In the genomic region with DNA sequence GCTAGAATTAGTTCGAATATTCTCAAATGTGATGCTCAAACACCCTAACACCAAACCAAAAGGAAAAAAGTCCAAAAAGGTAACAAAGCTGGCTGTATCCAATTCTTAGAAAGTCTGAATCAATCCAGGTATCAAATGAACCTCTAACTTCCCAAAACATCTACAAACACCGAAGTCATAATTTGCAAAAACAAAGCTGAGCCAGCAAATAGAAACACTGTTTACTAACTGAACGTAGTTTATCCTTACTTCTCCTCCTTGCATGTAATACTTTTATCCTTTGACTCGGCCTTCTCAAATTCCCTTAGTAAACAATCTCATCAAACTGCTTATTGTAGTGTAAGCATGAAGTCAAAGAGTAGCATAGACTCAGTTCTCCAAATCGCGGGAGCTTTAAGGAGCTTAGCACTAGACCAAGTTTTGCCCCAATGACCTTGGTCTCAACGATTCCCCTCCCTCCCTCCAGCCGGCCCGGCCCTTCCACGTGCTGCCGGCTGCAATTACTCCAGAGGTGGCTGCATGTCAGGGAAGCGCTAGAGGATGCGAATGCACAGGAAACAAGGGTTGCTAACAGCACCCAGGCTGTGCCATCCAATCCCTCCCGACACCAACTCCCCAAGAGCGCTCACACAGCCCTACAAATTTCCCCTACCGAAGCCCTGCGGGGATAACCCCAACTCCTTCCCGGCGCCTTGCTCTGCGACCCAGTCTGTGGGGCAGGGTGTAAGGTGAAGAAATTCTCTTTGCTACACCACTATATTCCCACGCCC, we compare ENCODE assay signal across 1 cellular context.
TF ChIP-seq lines count a peak whose summit lies in the region.

No MANE protein-coding gene starts in this region.

TF ChIP-seq in K562, 482 proteins besides CTCF, POLR2A, EP300 and RAD21 (continued from another document):
- TF ChIP-seq RCOR1 (IDR thresholded peaks at IDR 0.05; ENCODE audit: borderline replicate concordance in 1 of 2, low read depth in 2 of 2, low read length in 2 of 2) (no peak), CREB1 (IDR thresholded peaks at IDR 0.05) (no peak), CREB1 (CRISPR knock-in tag; IDR thresholded peaks at IDR 0.05) (no peak), ATF7 (IDR thresholded peaks at IDR 0.05) (no peak), ZNF561 (CRISPR knock-in tag; conservative IDR thresholded peaks at IDR 0.05) (no peak), TEAD1 (CRISPR knock-in tag; IDR thresholded peaks at IDR 0.05) (no peak), NCOA1 (IDR thresholded peaks at IDR 0.05; ENCODE audit: low read depth) (no peak), ZNF175 (CRISPR knock-in tag; IDR thresholded peaks at IDR 0.05; ENCODE audit: low read depth) (no peak), BRD4 (IDR thresholded peaks at IDR 0.05) (0 out of 2 replicates have a peak, but pooled peaks have one; percentile 40), MEF2A (IDR thresholded peaks at IDR 0.05; ENCODE audit: control insufficient read depth, low read depth, low read length) (no peak), ILK (tag; IDR thresholded peaks at IDR 0.05; ENCODE audit: borderline replicate concordance, low read depth) (no peak), ZNF444 (CRISPR knock-in tag; IDR thresholded peaks at IDR 0.05) (no peak), ZKSCAN1 (IDR thresholded peaks at IDR 0.05; ENCODE audit: low read depth, low read length) (no peak), ZNF143 (CRISPR knock-in tag; IDR thresholded peaks at IDR 0.05) (no peak), TSC22D4 (tag; IDR thresholded peaks at IDR 0.05) (no peak), MAFF (IDR thresholded peaks at IDR 0.05; ENCODE audit: low read length) (0 out of 2 replicates have a peak, but pooled peaks have one; percentile 5), MAFG (tag; conservative IDR thresholded peaks at IDR 0.05) (0 out of 2 replicates have a peak, but pooled peaks have one; percentile 22), ZNF699 (CRISPR knock-in tag; IDR thresholded peaks at IDR 0.05; ENCODE audit: insufficient replicate concordance) (no peak), BACH1 (tag; IDR thresholded peaks at IDR 0.05) (no peak), POU5F1 (IDR thresholded peaks at IDR 0.05; ENCODE audit: borderline replicate concordance, low read depth, low read length, partially characterized antibody) (no peak), MYC (IDR thresholded peaks at IDR 0.05; ENCODE audit: low read depth, low read length) (peak; percentile 87), MYC (CRISPR knock-in tag; IDR thresholded peaks at IDR 0.05; ENCODE audit: borderline replicate concordance, low read depth) (0 out of 2 replicates have a peak, but pooled peaks have one; percentile 22), PML (IDR thresholded peaks at IDR 0.05; ENCODE audit: low read length) (0 out of 2 replicates have a peak, but pooled peaks have one; percentile 13), ETS2 (tag; IDR thresholded peaks at IDR 0.05; ENCODE audit: borderline replicate concordance, poor library complexity, severe bottlenecking) (no peak), POLR2AphosphoS5 (IDR thresholded peaks at IDR 0.05; ENCODE audit: control insufficient read depth, insufficient read depth, low read depth, low read length) (peak; percentile 40; the same call in 1 of the 2 replicates), ZNF174 (CRISPR knock-in tag; IDR thresholded peaks at IDR 0.05) (no peak), NR2F6 (CRISPR knock-in tag; IDR thresholded peaks at IDR 0.05) (no peak), NFATC3 (IDR thresholded peaks at IDR 0.05) (no peak), CBX1 (IDR thresholded peaks at IDR 0.05; ENCODE audit: low read depth) (no peak), CEBPG (CRISPR knock-in tag; IDR thresholded peaks at IDR 0.05) (no peak), CEBPG (tag; conservative IDR thresholded peaks at IDR 0.05 in 1 of 2, IDR thresholded peaks at IDR 0.05 in 1 of 2) (no peak), ZC3H11A (IDR thresholded peaks at IDR 0.05; ENCODE audit: low read depth, low read length) (no peak), ZNF12 (CRISPR knock-in tag; IDR thresholded peaks at IDR 0.05) (no peak), YY1 (IDR thresholded peaks at IDR 0.05; ENCODE audit: borderline replicate concordance in 1 of 3, control insufficient read depth in 1 of 3, extremely low read depth in 1 of 3, insufficient read depth in 3 of 3, insufficient read length in 1 of 3, insufficient replicate concordance in 2 of 3, low read depth in 1 of 3, low read length in 2 of 3) (peak in 1 of 3 experiments; percentile 25), LARP7 (IDR thresholded peaks at IDR 0.05) (no peak), RBM15 (IDR thresholded peaks at IDR 0.05; ENCODE audit: insufficient read depth, low read length) (no peak)
- TF ChIP-seq, protein P1, sequence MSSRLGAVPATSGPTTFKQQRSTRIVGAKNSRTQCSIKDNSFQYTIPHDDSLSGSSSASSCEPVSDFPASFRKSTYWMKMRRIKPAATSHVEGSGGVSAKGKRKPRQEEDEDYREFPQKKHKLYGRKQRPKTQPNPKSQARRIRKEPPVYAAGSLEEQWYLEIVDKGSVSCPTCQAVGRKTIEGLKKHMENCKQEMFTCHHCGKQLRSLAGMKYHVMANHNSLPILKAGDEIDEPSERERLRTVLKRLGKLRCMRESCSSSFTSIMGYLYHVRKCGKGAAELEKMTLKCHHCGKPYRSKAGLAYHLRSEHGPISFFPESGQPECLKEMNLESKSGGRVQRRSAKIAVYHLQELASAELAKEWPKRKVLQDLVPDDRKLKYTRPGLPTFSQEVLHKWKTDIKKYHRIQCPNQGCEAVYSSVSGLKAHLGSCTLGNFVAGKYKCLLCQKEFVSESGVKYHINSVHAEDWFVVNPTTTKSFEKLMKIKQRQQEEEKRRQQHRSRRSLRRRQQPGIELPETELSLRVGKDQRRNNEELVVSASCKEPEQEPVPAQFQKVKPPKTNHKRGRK (tag; IDR thresholded peaks at IDR 0.05) = no peak
- TF ChIP-seq, protein P2, sequence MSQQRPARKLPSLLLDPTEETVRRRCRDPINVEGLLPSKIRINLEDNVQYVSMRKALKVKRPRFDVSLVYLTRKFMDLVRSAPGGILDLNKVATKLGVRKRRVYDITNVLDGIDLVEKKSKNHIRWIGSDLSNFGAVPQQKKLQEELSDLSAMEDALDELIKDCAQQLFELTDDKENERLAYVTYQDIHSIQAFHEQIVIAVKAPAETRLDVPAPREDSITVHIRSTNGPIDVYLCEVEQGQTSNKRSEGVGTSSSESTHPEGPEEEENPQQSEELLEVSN (IDR thresholded peaks at IDR 0.05; ENCODE audit: borderline replicate concordance in 1 of 2, extremely low read depth in 1 of 2, insufficient read depth in 1 of 2, insufficient read length in 1 of 2, low read depth in 1 of 2, low read length in 1 of 2, poor library complexity in 1 of 2, severe bottlenecking in 1 of 2) = peak; percentile 31 to 57
- TF ChIP-seq, protein P3, sequence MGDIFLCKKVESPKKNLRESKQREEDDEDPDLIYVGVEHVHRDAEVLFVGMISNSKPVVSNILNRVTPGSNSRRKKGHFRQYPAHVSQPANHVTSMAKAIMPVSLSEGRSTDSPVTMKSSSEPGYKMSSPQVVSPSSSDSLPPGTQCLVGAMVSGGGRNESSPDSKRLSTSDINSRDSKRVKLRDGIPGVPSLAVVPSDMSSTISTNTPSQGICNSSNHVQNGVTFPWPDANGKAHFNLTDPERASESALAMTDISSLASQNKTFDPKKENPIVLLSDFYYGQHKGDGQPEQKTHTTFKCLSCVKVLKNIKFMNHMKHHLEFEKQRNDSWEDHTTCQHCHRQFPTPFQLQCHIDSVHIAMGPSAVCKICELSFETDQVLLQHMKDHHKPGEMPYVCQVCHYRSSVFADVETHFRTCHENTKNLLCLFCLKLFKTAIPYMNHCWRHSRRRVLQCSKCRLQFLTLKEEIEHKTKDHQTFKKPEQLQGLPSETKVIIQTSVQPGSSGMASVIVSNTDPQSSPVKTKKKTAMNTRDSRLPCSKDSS (IDR thresholded peaks at IDR 0.05; ENCODE audit: low read depth, partially characterized antibody) = no peak
- TF ChIP-seq, protein P4, sequence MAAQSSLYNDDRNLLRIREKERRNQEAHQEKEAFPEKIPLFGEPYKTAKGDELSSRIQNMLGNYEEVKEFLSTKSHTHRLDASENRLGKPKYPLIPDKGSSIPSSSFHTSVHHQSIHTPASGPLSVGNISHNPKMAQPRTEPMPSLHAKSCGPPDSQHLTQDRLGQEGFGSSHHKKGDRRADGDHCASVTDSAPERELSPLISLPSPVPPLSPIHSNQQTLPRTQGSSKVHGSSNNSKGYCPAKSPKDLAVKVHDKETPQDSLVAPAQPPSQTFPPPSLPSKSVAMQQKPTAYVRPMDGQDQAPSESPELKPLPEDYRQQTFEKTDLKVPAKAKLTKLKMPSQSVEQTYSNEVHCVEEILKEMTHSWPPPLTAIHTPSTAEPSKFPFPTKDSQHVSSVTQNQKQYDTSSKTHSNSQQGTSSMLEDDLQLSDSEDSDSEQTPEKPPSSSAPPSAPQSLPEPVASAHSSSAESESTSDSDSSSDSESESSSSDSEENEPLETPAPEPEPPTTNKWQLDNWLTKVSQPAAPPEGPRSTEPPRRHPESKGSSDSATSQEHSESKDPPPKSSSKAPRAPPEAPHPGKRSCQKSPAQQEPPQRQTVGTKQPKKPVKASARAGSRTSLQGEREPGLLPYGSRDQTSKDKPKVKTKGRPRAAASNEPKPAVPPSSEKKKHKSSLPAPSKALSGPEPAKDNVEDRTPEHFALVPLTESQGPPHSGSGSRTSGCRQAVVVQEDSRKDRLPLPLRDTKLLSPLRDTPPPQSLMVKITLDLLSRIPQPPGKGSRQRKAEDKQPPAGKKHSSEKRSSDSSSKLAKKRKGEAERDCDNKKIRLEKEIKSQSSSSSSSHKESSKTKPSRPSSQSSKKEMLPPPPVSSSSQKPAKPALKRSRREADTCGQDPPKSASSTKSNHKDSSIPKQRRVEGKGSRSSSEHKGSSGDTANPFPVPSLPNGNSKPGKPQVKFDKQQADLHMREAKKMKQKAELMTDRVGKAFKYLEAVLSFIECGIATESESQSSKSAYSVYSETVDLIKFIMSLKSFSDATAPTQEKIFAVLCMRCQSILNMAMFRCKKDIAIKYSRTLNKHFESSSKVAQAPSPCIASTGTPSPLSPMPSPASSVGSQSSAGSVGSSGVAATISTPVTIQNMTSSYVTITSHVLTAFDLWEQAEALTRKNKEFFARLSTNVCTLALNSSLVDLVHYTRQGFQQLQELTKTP (IDR thresholded peaks at IDR 0.05; ENCODE audit: low read depth in 1 of 2, partially characterized antibody in 2 of 2) = no peak
- TF ChIP-seq, protein P5, sequence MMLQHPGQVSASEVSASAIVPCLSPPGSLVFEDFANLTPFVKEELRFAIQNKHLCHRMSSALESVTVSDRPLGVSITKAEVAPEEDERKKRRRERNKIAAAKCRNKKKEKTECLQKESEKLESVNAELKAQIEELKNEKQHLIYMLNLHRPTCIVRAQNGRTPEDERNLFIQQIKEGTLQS (IDR thresholded peaks at IDR 0.05) = no peak
- TF ChIP-seq, protein P5 (CRISPR knock-in tag; conservative IDR thresholded peaks at IDR 0.05) = no peak
- TF ChIP-seq, protein P6, sequence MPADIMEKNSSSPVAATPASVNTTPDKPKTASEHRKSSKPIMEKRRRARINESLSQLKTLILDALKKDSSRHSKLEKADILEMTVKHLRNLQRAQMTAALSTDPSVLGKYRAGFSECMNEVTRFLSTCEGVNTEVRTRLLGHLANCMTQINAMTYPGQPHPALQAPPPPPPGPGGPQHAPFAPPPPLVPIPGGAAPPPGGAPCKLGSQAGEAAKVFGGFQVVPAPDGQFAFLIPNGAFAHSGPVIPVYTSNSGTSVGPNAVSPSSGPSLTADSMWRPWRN (IDR thresholded peaks at IDR 0.05; ENCODE audit: low read depth) = no peak
- TF ChIP-seq, protein P7, sequence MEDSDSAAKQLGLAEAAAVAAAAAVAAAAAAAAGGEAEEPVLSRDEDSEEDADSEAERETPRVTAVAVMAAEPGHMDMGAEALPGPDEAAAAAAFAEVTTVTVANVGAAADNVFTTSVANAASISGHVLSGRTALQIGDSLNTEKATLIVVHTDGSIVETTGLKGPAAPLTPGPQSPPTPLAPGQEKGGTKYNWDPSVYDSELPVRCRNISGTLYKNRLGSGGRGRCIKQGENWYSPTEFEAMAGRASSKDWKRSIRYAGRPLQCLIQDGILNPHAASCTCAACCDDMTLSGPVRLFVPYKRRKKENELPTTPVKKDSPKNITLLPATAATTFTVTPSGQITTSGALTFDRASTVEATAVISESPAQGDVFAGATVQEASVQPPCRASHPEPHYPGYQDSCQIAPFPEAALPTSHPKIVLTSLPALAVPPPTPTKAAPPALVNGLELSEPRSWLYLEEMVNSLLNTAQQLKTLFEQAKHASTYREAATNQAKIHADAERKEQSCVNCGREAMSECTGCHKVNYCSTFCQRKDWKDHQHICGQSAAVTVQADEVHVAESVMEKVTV (CRISPR knock-in tag; IDR thresholded peaks at IDR 0.05) = no peak
- TF ChIP-seq, protein P8, sequence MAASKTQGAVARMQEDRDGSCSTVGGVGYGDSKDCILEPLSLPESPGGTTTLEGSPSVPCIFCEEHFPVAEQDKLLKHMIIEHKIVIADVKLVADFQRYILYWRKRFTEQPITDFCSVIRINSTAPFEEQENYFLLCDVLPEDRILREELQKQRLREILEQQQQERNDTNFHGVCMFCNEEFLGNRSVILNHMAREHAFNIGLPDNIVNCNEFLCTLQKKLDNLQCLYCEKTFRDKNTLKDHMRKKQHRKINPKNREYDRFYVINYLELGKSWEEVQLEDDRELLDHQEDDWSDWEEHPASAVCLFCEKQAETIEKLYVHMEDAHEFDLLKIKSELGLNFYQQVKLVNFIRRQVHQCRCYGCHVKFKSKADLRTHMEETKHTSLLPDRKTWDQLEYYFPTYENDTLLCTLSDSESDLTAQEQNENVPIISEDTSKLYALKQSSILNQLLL (CRISPR knock-in tag; IDR thresholded peaks at IDR 0.05; ENCODE audit: borderline replicate concordance) = no peak
- TF ChIP-seq, protein P9, sequence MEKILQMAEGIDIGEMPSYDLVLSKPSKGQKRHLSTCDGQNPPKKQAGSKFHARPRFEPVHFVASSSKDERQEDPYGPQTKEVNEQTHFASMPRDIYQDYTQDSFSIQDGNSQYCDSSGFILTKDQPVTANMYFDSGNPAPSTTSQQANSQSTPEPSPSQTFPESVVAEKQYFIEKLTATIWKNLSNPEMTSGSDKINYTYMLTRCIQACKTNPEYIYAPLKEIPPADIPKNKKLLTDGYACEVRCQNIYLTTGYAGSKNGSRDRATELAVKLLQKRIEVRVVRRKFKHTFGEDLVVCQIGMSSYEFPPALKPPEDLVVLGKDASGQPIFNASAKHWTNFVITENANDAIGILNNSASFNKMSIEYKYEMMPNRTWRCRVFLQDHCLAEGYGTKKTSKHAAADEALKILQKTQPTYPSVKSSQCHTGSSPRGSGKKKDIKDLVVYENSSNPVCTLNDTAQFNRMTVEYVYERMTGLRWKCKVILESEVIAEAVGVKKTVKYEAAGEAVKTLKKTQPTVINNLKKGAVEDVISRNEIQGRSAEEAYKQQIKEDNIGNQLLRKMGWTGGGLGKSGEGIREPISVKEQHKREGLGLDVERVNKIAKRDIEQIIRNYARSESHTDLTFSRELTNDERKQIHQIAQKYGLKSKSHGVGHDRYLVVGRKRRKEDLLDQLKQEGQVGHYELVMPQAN (IDR thresholded peaks at IDR 0.05; ENCODE audit: borderline replicate concordance) = peak; percentile 73; the same call in 1 of the 2 replicates
